In the genomic region with DNA sequence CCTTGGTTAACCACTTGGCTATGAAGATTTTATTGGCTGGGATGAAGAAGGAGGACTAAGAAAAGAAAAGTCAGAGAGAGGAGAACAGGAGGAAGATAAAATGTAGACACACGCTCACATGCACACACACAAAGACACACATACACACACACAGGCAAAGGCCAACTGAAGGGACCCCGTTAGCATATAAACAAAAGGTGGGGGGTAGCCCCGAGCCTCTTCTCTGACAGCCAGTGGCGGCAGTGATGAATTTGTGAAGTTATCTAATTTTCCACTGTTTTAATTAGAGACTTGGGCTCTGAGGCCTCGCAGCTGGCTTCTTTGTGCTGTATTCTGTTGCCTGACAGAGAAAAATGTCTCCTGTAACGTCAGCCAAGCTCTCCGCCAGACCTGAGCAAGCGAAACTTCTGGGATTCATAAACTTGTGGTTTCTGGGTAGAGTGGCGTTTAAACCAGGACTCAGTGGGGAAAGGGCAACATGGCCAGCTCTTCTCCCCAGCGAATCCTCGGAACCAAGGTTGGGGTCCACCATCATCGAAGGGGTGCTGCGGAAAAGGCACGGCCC, we compare ENCODE assay signal across 12 cellular contexts.
DNase-seq lines count a peak whose midpoint lies in the region; ATAC-seq and TF ChIP-seq lines count a peak whose summit lies in the region.
"Had no signal": no experiment of that assay in that cellular context is flagged by ENCODE, and none has a peak within 500 bp of the region (broad histone marks: within the 10 kb centered on the region; RNA-seq: fewer than 3 reads in every experiment).

No MANE protein-coding gene starts in this region.

- ATAC-seq in HG03097 (IDR thresholded peaks at IDR 0.05; ENCODE audit: low FRiP score, unreplicated experiment) = no peak
- ATAC-seq: natural killer cell treated with Interleukin-12 subunit alpha and Interleukin-12 subunit beta and Interleukin-15 and Interleukin-18, amount 100 ng/mL, for 72 hours had no signal

- peaks cover 68% of the 10 kb centered on the region for H3K4me1 ChIP-seq in SJSA1 (replicated peaks)

- no peaks in the 10 kb centered on the region for H3K36me3 ChIP-seq in SJSA1

- no peak for TF ChIP-seq CTCF in AG09309 (IDR thresholded peaks at IDR 0.05; ENCODE audit: control insufficient read depth, insufficient read depth, low read depth, low read length, missing control alignments)
- no peak for TF ChIP-seq CTCF in fibroblast of mammary gland (conservative IDR thresholded peaks at IDR 0.05; ENCODE audit: control insufficient read depth, insufficient read depth, low read depth, low read length)

- H3K9me3 ChIP-seq in SJSA1 (replicated peaks) = no peaks in the 10 kb centered on the region

- H3K27me3 ChIP-seq in SJSA1 (replicated peaks) = no peaks in the 10 kb centered on the region

- peak overlapping the region; percentile 76 for H3K27ac ChIP-seq in SJSA1

- DNase-seq in AG09309 (ENCODE audit: low read depth) (peak; percentile 85), SJSA1 (ENCODE audit: low read depth in 1 of 2, low spot score in 2 of 2) (peak in 1 of 2 experiments; percentile 83), fibroblast of mammary gland (ENCODE audit: low read depth) (peak; percentile 88), non-pigmented ciliary epithelial cell (ENCODE audit: low read depth) (peak; percentile 55), NCI-H2029 treated with DMSO at 0.1 percent for 48 hours (lab: John Stamatoyannopoulos, UW) (no peak), cortex of kidney (lab: John Stamatoyannopoulos, UW) (no peak)
- DNase-seq in activated effector memory CD4-positive, alpha-beta T cell treated with Interleukin-2 at 50 U/mL for 16 hours = no peak
- DNase-seq: activated gamma-delta T cell treated with Interleukin-2 at 50 U/mL for 16 hours; SHP77 treated with DMSO at 0.1 percent for 48 hours; stimulated activated naive CD4-positive, alpha-beta T cell had no signal

- H3K4me3 ChIP-seq in AG09309 (ENCODE audit: control insufficient read depth, low read depth, low read length) (peak overlapping the region; percentile 24), SJSA1 (no peak overlapping the region), fibroblast of mammary gland (ENCODE audit: control insufficient read depth, low read depth, low read length) (no peak overlapping the region)

Comparison
In these comparisons a context has a peak if more than half of its experiments do, and no peak if none do; other contexts are left out.
1. DNase-seq: peak in AG09309 (single experiment), fibroblast of mammary gland (single experiment) and non-pigmented ciliary epithelial cell (single experiment); none in activated effector memory CD4-positive, alpha-beta T cell treated with Interleukin-2 at 50 U/mL for 16 hours (single experiment), NCI-H2029 treated with DMSO at 0.1 percent for 48 hours (single experiment) and cortex of kidney (single experiment).